ENCODE assay signal across 10 cellular contexts in genomic region chr4:5037553-5038551, GRCh38. TPM values are rescaled to one million over a fixed set of nuclear protein-coding genes. Genes with fewer than 3 reads are reported as not detected.
DNase-seq lines count a peak whose midpoint lies in the region; TF ChIP-seq lines count a peak whose summit lies in the region.
"Had no signal": no experiment of that assay in that cellular context is flagged by ENCODE, and none has a peak within 500 bp of the region (broad histone marks: within the 10 kb centered on the region; RNA-seq: fewer than 3 reads in every experiment).

No MANE protein-coding gene starts in this region.

- H2BK15ac ChIP-seq in mesenchymal stem cell (ENCODE audit: low read depth, poor library complexity, severe bottlenecking): no peak overlapping the region

- H3K18ac ChIP-seq in mesenchymal stem cell (ENCODE audit: low read depth in 1 of 2, low read length in 2 of 2): peak overlapping the region; percentile 45 to 75

- H3K4me1 ChIP-seq in mesenchymal stem cell (ENCODE audit: control insufficient read depth, insufficient read depth, low read depth, low read length): peaks cover 15% of the 10 kb centered on the region

- peak overlapping the region; percentile 75 for H4K8ac ChIP-seq in mesenchymal stem cell (ENCODE audit: low read length)

- no peak overlapping the region for H3K23ac ChIP-seq in mesenchymal stem cell (ENCODE audit: low read length in 2 of 2)

- CTCF ChIA-PET in BJ (lab: Yijun Ruan, JAX): interaction anchor here (1.0 to 2.6 kb wide), 2 partner anchors 13 to 753 kb away, joined by 3 to 13 read pairs; partner anchors contain the start of gene STK32B

- peak overlapping the region; percentile 91 for H2AK5ac ChIP-seq in mesenchymal stem cell (ENCODE audit: low read length, severe bottlenecking)

- peak overlapping the region; percentile 4 for H3K9ac ChIP-seq in mesenchymal stem cell (ENCODE audit: low read length)

- H3K36me3 ChIP-seq in BJ (ENCODE audit: control insufficient read depth, insufficient read depth, low read length): no peaks in the 10 kb centered on the region
- no peaks in the 10 kb centered on the region for H3K36me3 ChIP-seq in brain microvascular endothelial cell (replicated peaks)
- no peaks in the 10 kb centered on the region for H3K36me3 ChIP-seq in mesenchymal stem cell (ENCODE audit: control insufficient read depth in 1 of 2, insufficient read depth in 2 of 2, low read depth in 1 of 2, low read length in 2 of 2)

- POLR2A ChIA-PET in BJ (lab: Charles Lee): interaction anchor here (0.6 kb wide), 1 partner anchor 645 kb away, joined by 6 read pairs; no protein-coding TSS in a partner anchor

- no peak overlapping the region for H3K4me2 ChIP-seq in mesenchymal stem cell (ENCODE audit: low read length, poor library complexity, severe bottlenecking)

- H2BK5ac ChIP-seq in mesenchymal stem cell (ENCODE audit: low read depth, low read length, poor library complexity, severe bottlenecking): peak overlapping the region; percentile 92

- H3K4ac ChIP-seq in mesenchymal stem cell (ENCODE audit: low read depth in 1 of 2, low read length in 2 of 2): no peak overlapping the region

- H3K4me3 ChIP-seq in BJ (ENCODE audit: low read depth, low read length): no peak overlapping the region
- no peak overlapping the region for H3K4me3 ChIP-seq in brain microvascular endothelial cell (ENCODE audit: low read depth, low read length)
- H3K4me3 ChIP-seq in mesenchymal stem cell (ENCODE audit: insufficient read depth in 1 of 2, low read depth in 1 of 2, low read length in 2 of 2): peak overlapping the region in 1 of 2 experiments; percentile 43

- peak overlapping the region; percentile 41 for H4K91ac ChIP-seq in mesenchymal stem cell (ENCODE audit: low read length)

- no peaks in the 10 kb centered on the region for H3K9me3 ChIP-seq in mesenchymal stem cell (ENCODE audit: control insufficient read depth, low read length)

- peak overlapping the region in 1 of 2 experiments; percentile 53 for H3K14ac ChIP-seq in mesenchymal stem cell (ENCODE audit: low read length in 2 of 2)

- in situ Hi-C loops in brain microvascular endothelial cell (cut with HindIII; ENCODE audit: low pct_ligation_motif_present, low sequenced_read_pairs): no loop called here

- 6% methylated on average over 7 of the region's 8 CpGs for WGBS in mesenchymal stem cell

- no peaks in the 10 kb centered on the region for H3K27me3 ChIP-seq in BJ (ENCODE audit: control insufficient read depth, insufficient read depth, low read length)
- no peaks in the 10 kb centered on the region for H3K27me3 ChIP-seq in brain microvascular endothelial cell (replicated peaks)
- no peaks in the 10 kb centered on the region for H3K27me3 ChIP-seq in mesenchymal stem cell (ENCODE audit: control insufficient read depth in 1 of 2, insufficient read depth in 1 of 2, low read length in 2 of 2)

- H2BK120ac ChIP-seq in mesenchymal stem cell (ENCODE audit: low read depth, low read length): peak overlapping the region; percentile 51

- DNase-seq in BJ (ENCODE audit: low read depth) (peak; percentile 95), LHCN-M2 (ENCODE audit: low read depth) (peak; percentile 95), brain microvascular endothelial cell (peak; percentile 84), mesenchymal stem cell (peak; percentile 93), cortex of kidney (lab: John Stamatoyannopoulos, UW) (no peak), NCI-H146 treated with DMSO at 0.1 percent for 48 hours (lab: John Stamatoyannopoulos, UW; ENCODE audit: unreplicated experiment) (no peak), putamen (ENCODE audit: low spot score) (no peak)
- no peak for DNase-seq in activated naive CD4-positive, alpha-beta T cell treated with anti-CD3 and anti-CD28 coated beads, Interleukin-2, amount 50 U/mL, for 16 hours
- DNase-seq: naive B cell had no signal

- TF ChIP-seq CTCF in BJ (IDR thresholded peaks at IDR 0.05; ENCODE audit: insufficient read depth, low read depth, low read length) (no peak), brain microvascular endothelial cell (IDR thresholded peaks at IDR 0.05; ENCODE audit: low read depth, low read length, missing control alignments) (no peak)

- H3K27ac ChIP-seq in brain microvascular endothelial cell (peak overlapping the region; percentile 22), mesenchymal stem cell (ENCODE audit: low read length, poor library complexity, severe bottlenecking) (peak overlapping the region; percentile 90)
- H3K27ac ChIP-seq: VCaP had no signal

- H2BK12ac ChIP-seq in mesenchymal stem cell (ENCODE audit: low read length in 2 of 2): peak overlapping the region; percentile 37 to 80

- H3K79me1 ChIP-seq in mesenchymal stem cell (replicated peaks; ENCODE audit: low read length, poor library complexity, severe bottlenecking): no peaks in the 10 kb centered on the region

- H2AFZ ChIP-seq in mesenchymal stem cell (ENCODE audit: low read depth, low read length): no peak overlapping the region

RNA-seq across cellular contexts. Expression of gene STK32B, which starts 13.4 kb away (rescaled TPM):
- polyA plus RNA-seq in BJ (2011; rRNA removed): 5.6 and 11.2 TPM in 2 replicates
- 5.5 and 7.5 TPM in 2 replicates for polyA minus RNA-seq in BJ (2011; rRNA and poly(A)+ RNA removed)
- total RNA-seq in LHCN-M2 (2014; rRNA removed): 0.52 and 0.77 TPM in 2 replicates
- 3.7 TPM for polyA plus RNA-seq in LHCN-M2 (2012)
- 4.7 TPM for polyA plus RNA-seq in mesenchymal stem cell (2013, experiment 1 of 2)
- polyA plus RNA-seq in mesenchymal stem cell (2013, experiment 2 of 2): 4.8 TPM

RNA-seq across cellular contexts. Expression of gene CYTL1, which starts 18.6 kb away (rescaled TPM):
- polyA plus RNA-seq in BJ (2011; rRNA removed): 0.12 TPM in 1 of 2 replicates, not detected in the other
- polyA minus RNA-seq in BJ (2011; rRNA and poly(A)+ RNA removed): not detected in 2 replicates
- total RNA-seq in LHCN-M2 (2014; rRNA removed): not detected in 2 replicates
- polyA plus RNA-seq in LHCN-M2 (2012): 0.19 TPM
- polyA plus RNA-seq in mesenchymal stem cell (2013, experiment 1 of 2): 36.4 TPM
- 39.7 TPM for polyA plus RNA-seq in mesenchymal stem cell (2013, experiment 2 of 2)

Comparison
In these comparisons a context has a peak if more than half of its experiments do, and no peak if none do; other contexts are left out.
1. DNase-seq: peak in BJ (single experiment), LHCN-M2 (single experiment), brain microvascular endothelial cell (single experiment) and mesenchymal stem cell (single experiment); none in cortex of kidney (single experiment), NCI-H146 treated with DMSO at 0.1 percent for 48 hours (single experiment), activated naive CD4-positive, alpha-beta T cell treated with anti-CD3 and anti-CD28 coated beads, Interleukin-2, amount 50 U/mL, for 16 hours (single experiment) and putamen (single experiment).